In genomic region chr3:194572944-194573491, GRCh38 we compare ENCODE assay signal across 10 cellular contexts.
DNase-seq lines count a peak whose midpoint lies in the region; ATAC-seq, FAIRE-seq and TF ChIP-seq lines count a peak whose summit lies in the region.
"Had no signal": no experiment of that assay in that cellular context is flagged by ENCODE, and none has a peak within 500 bp of the region (broad histone marks: within the 10 kb centered on the region; RNA-seq: fewer than 3 reads in every experiment).

No MANE protein-coding gene starts in this region.

- DNase-seq in HFFc6 (no peak), K562 (ENCODE audit: extremely low read depth in 1 of 4, low spot score in 3 of 4) (no peak), right atrium auricular region (ENCODE audit: low spot score) (no peak)
- no peak for DNase-seq in stimulated activated effector memory CD8-positive, alpha-beta T cell treated with anti-CD3 and anti-CD28 coated beads, Interleukin-12 subunit alpha, Interleukin-12 subunit beta, amount 100 ng/mL, for 72 hours (ENCODE audit: low spot score in 2 of 2)
- no peak for DNase-seq in activated T-cell treated with anti-CD3 and anti-CD28 coated beads, Interleukin-2, amount 50 U/mL, for 48 hours
- no peak for DNase-seq in activated CD8-positive, alpha-beta T cell treated with anti-CD3 and anti-CD28 coated beads, Interleukin-2, amount 10 ng/mL, durations not matched to agents 7 days and 5 days
- DNase-seq: naive B cell, SIG-M5 had no signal

- H3K36me3 ChIP-seq in K562 (ENCODE audit: control insufficient read depth, insufficient read depth, low read length) (no peaks in the 10 kb centered on the region), right atrium auricular region (no peaks in the 10 kb centered on the region)

- peaks cover 63% of the 10 kb centered on the region for H3K4me1 Mint-ChIP-seq in HFFc6 (ENCODE audit: low read depth)
- H3K4me1 Mint-ChIP-seq in stimulated activated effector memory CD8-positive, alpha-beta T cell treated with anti-CD3 and anti-CD28 coated beads, Interleukin-12 subunit alpha, Interleukin-12 subunit beta, amount 100 ng/mL, for 72 hours: peaks cover 24% of the 10 kb centered on the region
- H3K4me1 Mint-ChIP-seq in activated CD8-positive, alpha-beta T cell treated with anti-CD3 and anti-CD28 coated beads, Interleukin-2, amount 10 ng/mL, durations not matched to agents 7 days and 5 days (ENCODE audit: low read depth): peaks cover 2% of the 10 kb centered on the region

- TF ChIP-seq EP300 in K562 (IDR thresholded peaks at IDR 0.05; ENCODE audit: low read length): no peak

- no peak for FAIRE-seq in K562 (lab: Jason Lieb, UNC)
- FAIRE-seq: GM12892 had no signal

- H3K27me3 ChIP-seq in K562 (ENCODE audit: control insufficient read depth in 2 of 2, insufficient read depth in 2 of 2, low read length in 2 of 2) (no peaks in the 10 kb centered on the region), right atrium auricular region (no peaks in the 10 kb centered on the region)

- intact Hi-C loops in K562 (cut with micrococcal nuclease): loop anchor here (1.0 to 5.0 kb wide), 3 partner anchors 52 to 241 kb away; no protein-coding TSS in a partner anchor

- H3K27me3 Mint-ChIP-seq in HFFc6 (ENCODE audit: insufficient read depth): peaks cover 3% of the 10 kb centered on the region
- H3K27me3 Mint-ChIP-seq in activated CD8-positive, alpha-beta T cell treated with anti-CD3 and anti-CD28 coated beads, Interleukin-2, amount 10 ng/mL, durations not matched to agents 7 days and 5 days (ENCODE audit: low read depth): peaks cover 30% of the 10 kb centered on the region

- CTCF ChIA-PET in K562 (lab: Yijun Ruan, JAX; ENCODE audit: low intra/inter-chr PET ratio): interaction anchor here (1.0 kb wide), 1 partner anchor 101 kb away, joined by 4 read pairs; no protein-coding TSS in a partner anchor
- CTCF ChIA-PET in activated CD8-positive, alpha-beta T cell treated with anti-CD3 and anti-CD28 coated beads, Interleukin-2, amount 10 ng/mL, durations not matched to agents 7 days and 5 days (lab: Charles Lee): interaction anchor here (0.6 to 6.7 kb wide), 16 partner anchors 12 to 239 kb away, joined by 3 to 62 read pairs (median 4); no protein-coding TSS in a partner anchor

- WGBS in K562 (ENCODE audit: insufficient coverage, low coverage, missing lambda C conversion rate): 53% methylated on average over 16 of the region's 16 CpGs

- no peaks in the 10 kb centered on the region for H3K79me2 ChIP-seq in K562 (ENCODE audit: control insufficient read depth, insufficient read depth, low read length)

- H4K20me1 ChIP-seq in K562 (replicated peaks; ENCODE audit: control insufficient read depth, insufficient read depth, low read length): no peaks in the 10 kb centered on the region

- H2AFZ ChIP-seq in K562 (ENCODE audit: low read depth, low read length): peak overlapping the region; percentile 88; the same call in 1 of the 2 replicates

- ATAC-seq in K562 (no peak), GM21390 (IDR thresholded peaks at IDR 0.05; ENCODE audit: unreplicated experiment) (no peak)
- no peak for ATAC-seq in stimulated activated effector memory CD8-positive, alpha-beta T cell treated with anti-CD3 and anti-CD28 coated beads, Interleukin-12 subunit alpha, Interleukin-12 subunit beta, amount 100 ng/mL, for 72 hours
- ATAC-seq in activated CD8-positive, alpha-beta T cell treated with anti-CD3 and anti-CD28 coated beads, Interleukin-2, amount 10 ng/mL, durations not matched to agents 7 days and 5 days: no peak

- POLR2A ChIA-PET in K562 (lab: Yijun Ruan, JAX): interaction anchor here (0.7 to 2.9 kb wide), 7 partner anchors 9 to 438 kb away, joined by 3 to 10 read pairs (median 4); no protein-coding TSS in a partner anchor
- POLR2A ChIA-PET in activated CD8-positive, alpha-beta T cell treated with anti-CD3 and anti-CD28 coated beads, Interleukin-2, amount 10 ng/mL, durations not matched to agents 7 days and 5 days (lab: Charles Lee): interaction anchor here (1.2 kb wide), 1 partner anchor 87 kb away, joined by 3 read pairs; no protein-coding TSS in a partner anchor

- H3K4me1 ChIP-seq in K562 (replicated peaks in 1 of 2; ENCODE audit: control insufficient read depth in 2 of 2, insufficient read depth in 2 of 2, low read length in 2 of 2) (peaks cover 39 to 48% of the 10 kb centered on the region in 2 experiments), right atrium auricular region (peaks cover 0 to 56% of the 10 kb centered on the region in 2 donors)

- H3K9me3 ChIP-seq in K562 (replicated peaks; ENCODE audit: control insufficient read depth, insufficient read depth, low read depth, low read length) (no peaks in the 10 kb centered on the region), right atrium auricular region (no peaks in the 10 kb centered on the region)

- H3K4me2 ChIP-seq in K562 (ENCODE audit: insufficient read depth, low read length): peak overlapping the region; percentile 58

- TF ChIP-seq POLR2A in K562 (conservative IDR thresholded peaks at IDR 0.05): no peak

- in situ Hi-C loops in K562 (cut with MboI): no loop called here

- no peak overlapping the region; the same call in 1 of the 2 replicates for H3K4me3 Mint-ChIP-seq in HFFc6
- H3K4me3 Mint-ChIP-seq in stimulated activated effector memory CD8-positive, alpha-beta T cell treated with anti-CD3 and anti-CD28 coated beads, Interleukin-12 subunit alpha, Interleukin-12 subunit beta, amount 100 ng/mL, for 72 hours: no peak overlapping the region
- H3K4me3 Mint-ChIP-seq in activated CD8-positive, alpha-beta T cell treated with anti-CD3 and anti-CD28 coated beads, Interleukin-2, amount 10 ng/mL, durations not matched to agents 7 days and 5 days: no peak overlapping the region
- H3K4me3 Mint-ChIP-seq: naive B cell had no signal

- peaks cover 2% of the 10 kb centered on the region for H3K9me1 ChIP-seq in K562 (ENCODE audit: control insufficient read depth, insufficient read depth, low read length)

- no peak for TF ChIP-seq CTCF in HFFc6 (IDR thresholded peaks at IDR 0.05)
- TF ChIP-seq CTCF in K562 (IDR thresholded peaks at IDR 0.05 in 2 of 3, conservative IDR thresholded peaks at IDR 0.05 in 1 of 3; ENCODE audit: insufficient read depth in 2 of 3, low read depth in 1 of 3, low read length in 3 of 3): no peak
- no peak for TF ChIP-seq CTCF in right atrium auricular region (IDR thresholded peaks at IDR 0.05)

- H3K27ac ChIP-seq in K562 (ENCODE audit: extremely low read depth, low read depth, low read length) (peak overlapping the region; percentile 23; the same call in 1 of the 3 replicates), right atrium auricular region (peak overlapping the region; percentile 84 to 90)

- no peak for TF ChIP-seq RAD21 in K562 (CRISPR knock-in tag; conservative IDR thresholded peaks at IDR 0.05 in 1 of 2, IDR thresholded peaks at IDR 0.05 in 1 of 2)

- peak overlapping the region; percentile 45 to 64 for H3K9ac ChIP-seq in K562 (ENCODE audit: insufficient read depth in 1 of 2, low read depth in 2 of 2, low read length in 2 of 2)

- H3K36me3 Mint-ChIP-seq in HFFc6 (ENCODE audit: low read depth): no peaks in the 10 kb centered on the region
- H3K36me3 Mint-ChIP-seq in stimulated activated effector memory CD8-positive, alpha-beta T cell treated with anti-CD3 and anti-CD28 coated beads, Interleukin-12 subunit alpha, Interleukin-12 subunit beta, amount 100 ng/mL, for 72 hours: no peaks in the 10 kb centered on the region
- H3K36me3 Mint-ChIP-seq in activated CD8-positive, alpha-beta T cell treated with anti-CD3 and anti-CD28 coated beads, Interleukin-2, amount 10 ng/mL, durations not matched to agents 7 days and 5 days (ENCODE audit: low read depth): no peaks in the 10 kb centered on the region
- H3K36me3 Mint-ChIP-seq: naive B cell had no signal

- no peak overlapping the region for H3K4me3 ChIP-seq in K562
- H3K4me3 ChIP-seq in right atrium auricular region: no peak overlapping the region

- H3K27ac Mint-ChIP-seq in HFFc6: peak overlapping the region; percentile 99
- H3K27ac Mint-ChIP-seq in stimulated activated effector memory CD8-positive, alpha-beta T cell treated with anti-CD3 and anti-CD28 coated beads, Interleukin-12 subunit alpha, Interleukin-12 subunit beta, amount 100 ng/mL, for 72 hours: peak overlapping the region; percentile 10
- H3K27ac Mint-ChIP-seq in activated CD8-positive, alpha-beta T cell treated with anti-CD3 and anti-CD28 coated beads, Interleukin-2, amount 10 ng/mL, durations not matched to agents 7 days and 5 days: no peak overlapping the region
- H3K27ac Mint-ChIP-seq: naive B cell had no signal

- no peaks in the 10 kb centered on the region for H3K9me3 Mint-ChIP-seq in HFFc6
- no peaks in the 10 kb centered on the region for H3K9me3 Mint-ChIP-seq in stimulated activated effector memory CD8-positive, alpha-beta T cell treated with anti-CD3 and anti-CD28 coated beads, Interleukin-12 subunit alpha, Interleukin-12 subunit beta, amount 100 ng/mL, for 72 hours
- no peaks in the 10 kb centered on the region for H3K9me3 Mint-ChIP-seq in activated CD8-positive, alpha-beta T cell treated with anti-CD3 and anti-CD28 coated beads, Interleukin-2, amount 10 ng/mL, durations not matched to agents 7 days and 5 days (ENCODE audit: insufficient read depth)
- H3K9me3 Mint-ChIP-seq: naive B cell had no signal

- no TSS peak for BruUV-seq in K562 (replicated peaks; lab: Mats Ljungman, UMichigan)

TF ChIP-seq in K562, 482 proteins besides CTCF, POLR2A, EP300 and RAD21:
- TF ChIP-seq KAT7 (CRISPR knock-in tag; IDR thresholded peaks at IDR 0.05; ENCODE audit: borderline replicate concordance) (0 out of 2 replicates have a peak, but pooled peaks have one; percentile 21), ETV1 (tag; conservative IDR thresholded peaks at IDR 0.05; ENCODE audit: low read depth) (no peak)
